In the genomic region with DNA sequence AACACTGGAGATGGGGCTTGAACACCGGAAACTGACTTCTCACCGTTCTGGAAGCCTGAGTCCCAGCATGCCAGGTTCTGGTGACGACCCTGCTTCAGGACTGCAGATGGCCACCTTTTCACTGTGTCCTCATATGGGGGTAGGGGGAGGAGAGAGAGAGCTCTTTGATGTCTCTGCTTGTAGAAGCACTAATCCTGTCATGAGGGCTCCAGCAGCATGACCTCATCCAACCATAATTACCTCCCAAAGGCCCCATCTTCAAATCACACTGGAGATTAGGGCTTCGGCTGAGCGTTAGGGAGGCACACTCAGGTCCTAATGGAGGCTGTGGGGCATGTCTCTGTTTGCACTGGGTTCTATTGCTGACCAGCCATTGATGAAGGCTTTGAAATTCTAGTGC, we compare ENCODE assay signal across 1 cellular context.
TF ChIP-seq lines count a peak whose summit lies in the region.

No MANE protein-coding gene starts in this region.

TF ChIP-seq in HEK293, 187 proteins besides CTCF, POLR2A, EP300 and RAD21 (continued from another document):
- TF ChIP-seq, protein P1, sequence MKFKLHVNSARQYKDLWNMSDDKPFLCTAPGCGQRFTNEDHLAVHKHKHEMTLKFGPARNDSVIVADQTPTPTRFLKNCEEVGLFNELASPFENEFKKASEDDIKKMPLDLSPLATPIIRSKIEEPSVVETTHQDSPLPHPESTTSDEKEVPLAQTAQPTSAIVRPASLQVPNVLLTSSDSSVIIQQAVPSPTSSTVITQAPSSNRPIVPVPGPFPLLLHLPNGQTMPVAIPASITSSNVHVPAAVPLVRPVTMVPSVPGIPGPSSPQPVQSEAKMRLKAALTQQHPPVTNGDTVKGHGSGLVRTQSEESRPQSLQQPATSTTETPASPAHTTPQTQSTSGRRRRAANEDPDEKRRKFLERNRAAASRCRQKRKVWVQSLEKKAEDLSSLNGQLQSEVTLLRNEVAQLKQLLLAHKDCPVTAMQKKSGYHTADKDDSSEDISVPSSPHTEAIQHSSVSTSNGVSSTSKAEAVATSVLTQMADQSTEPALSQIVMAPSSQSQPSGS (tag by site-specific recombination; IDR thresholded peaks at IDR 0.05; ENCODE audit: low read depth) = peak; percentile 66; the same call in 1 of the 2 replicates
- TF ChIP-seq KLF16 (tag by site-specific recombination; IDR thresholded peaks at IDR 0.05) = no peak
- no peak for TF ChIP-seq ZSCAN18 (tag by site-specific recombination; IDR thresholded peaks at IDR 0.05)
- no peak for TF ChIP-seq ZNF19 (tag by site-specific recombination; IDR thresholded peaks at IDR 0.05; ENCODE audit: low read depth)
- TF ChIP-seq ZNF24 (tag by site-specific recombination; IDR thresholded peaks at IDR 0.05) = 0 out of 2 replicates have a peak, but pooled peaks have one; percentile 66
- TF ChIP-seq ZNF335 (tag by site-specific recombination; conservative IDR thresholded peaks at IDR 0.05) = peak; percentile 81
- TF ChIP-seq ZEB2 (tag by site-specific recombination; IDR thresholded peaks at IDR 0.05) = peak; percentile 50; the same call in 1 of the 2 replicates
- no peak for TF ChIP-seq ZNF571 (tag by site-specific recombination; IDR thresholded peaks at IDR 0.05)
- no peak for TF ChIP-seq BCL11B (tag by site-specific recombination; IDR thresholded peaks at IDR 0.05; ENCODE audit: low read depth)
- 0 out of 2 replicates have a peak, but pooled peaks have one; percentile 42 for TF ChIP-seq ZNF366 (tag by site-specific recombination; conservative IDR thresholded peaks at IDR 0.05)
- peak; percentile 36; the same call in 1 of the 2 replicates for TF ChIP-seq PATZ1 (tag by site-specific recombination; IDR thresholded peaks at IDR 0.05)
- TF ChIP-seq ZNF473 (tag by site-specific recombination; IDR thresholded peaks at IDR 0.05) = no peak
- 0 out of 2 replicates have a peak, but pooled peaks have one; percentile 39 for TF ChIP-seq ZBTB8A (tag by site-specific recombination; IDR thresholded peaks at IDR 0.05)
- no peak for TF ChIP-seq ZFP37 (tag by site-specific recombination; IDR thresholded peaks at IDR 0.05)
TF ChIP-seq in HEK293: peak in this region for 17.
